Comparison of ENCODE assay signal across 18 cellular contexts in genomic region chr11:116229581-116229980, GRCh38.
"Had no signal": no experiment of that assay in that cellular context is flagged by ENCODE, and none has a peak within 500 bp of the region (broad histone marks: within the 10 kb centered on the region; RNA-seq: fewer than 3 reads in every experiment).

No MANE protein-coding gene starts in this region.

- DNase-seq: activated B cell treated with CpG ODN at 0.5 μM for 24 hours; activated CD4-positive, alpha-beta memory T cell treated with anti-CD3 and anti-CD28 coated beads for 36 hours; activated CD4-positive, alpha-beta T cell treated with anti-CD3 and anti-CD28 coated beads for 36 hours; activated effector memory CD4-positive, alpha-beta T cell treated with Interleukin-2 at 50 U/mL for 16 hours; activated naive CD4-positive, alpha-beta T cell treated with anti-CD3 and anti-CD28 coated beads for 36 hours; activated T-cell treated with anti-CD3 and anti-CD28 coated beads, Interleukin-2, amount 50 U/mL, for 72 hours; amygdala; dermis blood vessel endothelial cell; effector memory CD4-positive, alpha-beta T cell; glutamatergic neuron; ovary; spleen; stimulated activated CD4-positive, alpha-beta T cell treated with anti-CD3 and anti-CD28 coated beads, Interleukin-4, amount 100 ng/mL, for 24 hours; stimulated activated naive CD8-positive, alpha-beta T cell treated with anti-CD3 and anti-CD28 coated beads, Interleukin-15, Interleukin-2, amounts not matched to agents 100 U/mL and 50 U/mL, for 24 hours; T-helper 17 cell; thyroid gland had no signal

- FAIRE-seq: frontal cortex had no signal

- ATAC-seq: activated CD4-positive, alpha-beta T cell treated with anti-CD3 and anti-CD28 coated beads for 36 hours; activated T-cell treated with anti-CD3 and anti-CD28 coated beads, Interleukin-2, amount 50 U/mL, for 72 hours; natural killer cell treated with Interleukin-12 subunit alpha and Interleukin-12 subunit beta and Interleukin-15 and Interleukin-18, amount 100 ng/mL, for 72 hours; stimulated activated naive CD8-positive, alpha-beta T cell treated with anti-CD3 and anti-CD28 coated beads, Interleukin-15, Interleukin-2, amounts not matched to agents 100 U/mL and 50 U/mL, for 24 hours; T-helper 17 cell had no signal
